In genomic region chr1:21427798-21428480, GRCh38 we compare ENCODE assay signal across 8 cellular contexts. TPM values are rescaled to one million over a fixed set of nuclear protein-coding genes. Genes with fewer than 3 reads are reported as not detected.
DNase-seq lines count a peak whose midpoint lies in the region; ATAC-seq, FAIRE-seq and TF ChIP-seq lines count a peak whose summit lies in the region.
"Not testable (repeated sequence)": the region's sequence is repeated elsewhere in the genome, so short reads cannot be mapped to it uniquely, and the experiment has no call there.

No MANE protein-coding gene starts in this region.

- H4K91ac ChIP-seq in H1 (replicated peaks; ENCODE audit: insufficient read length, low read length): not testable (repeated sequence)

- POLR2A ChIA-PET in SK-N-SH (lab: Yijun Ruan, JAX); H1 (lab: Charles Lee; ENCODE audit: partially characterized antibody): not testable (repeated sequence)

- not testable (repeated sequence) for H3K27ac Mint-ChIP-seq in GM23338; activated naive CD8-positive, alpha-beta T cell; progenitor cell of endocrine pancreas

- not testable (repeated sequence) for TF ChIP-seq RAD21 in SK-N-SH (IDR thresholded peaks at IDR 0.05; ENCODE audit: low read length); H1 (IDR thresholded peaks at IDR 0.05 in 1 of 2, conservative IDR thresholded peaks at IDR 0.05 in 1 of 2; ENCODE audit: low read depth in 2 of 2, low read length in 2 of 2)

- not testable (repeated sequence) for H2AK5ac ChIP-seq in H1 (ENCODE audit: low read depth, low read length)

- H2BK15ac ChIP-seq in H1 (ENCODE audit: low read length): not testable (repeated sequence)

- intact Hi-C loops in mucosa of descending colon (cut with DNase I, micrococcal nuclease): not testable (repeated sequence)

- H3K4me3 ChIP-seq in ACC112 (ENCODE audit: low read depth, low read length) (0 out of 2 replicates have a peak overlapping the region, but pooled peaks have one; percentile 40), GM23338 (peak overlapping the region; percentile 50), SK-N-SH (ENCODE audit: low read depth in 2 of 2, low read length in 1 of 2) (peak overlapping the region in 1 of 2 experiments; percentile 27; a peak in 1 of 4 replicates), H1 (ENCODE audit: extremely low read depth in 1 of 4, insufficient read depth in 2 of 4, low read depth in 3 of 4, low read length in 4 of 4) (peak overlapping the region in 2 of 4 experiments; percentile 7 to 51; a peak in 3 of 8 replicates)
- not testable (repeated sequence) for H3K4me3 ChIP-seq in hepatocyte, mucosa of descending colon

- H3K36me3 ChIP-seq in ACC112 (ENCODE audit: insufficient read depth, low read length); GM23338 (ENCODE audit: insufficient read depth); SK-N-SH (replicated peaks in 1 of 2; ENCODE audit: control insufficient read depth in 1 of 2, insufficient read depth in 2 of 2, low read length in 1 of 2); H1 (ENCODE audit: control insufficient read depth in 2 of 4, insufficient read depth in 4 of 4, low read length in 3 of 4); hepatocyte (replicated peaks; ENCODE audit: insufficient read depth, low read depth); mucosa of descending colon (ENCODE audit: low read depth): not testable (repeated sequence)

- not testable (repeated sequence) for H3K23ac ChIP-seq in H1 (ENCODE audit: insufficient read length)

- H2BK120ac ChIP-seq in H1 (replicated peaks; ENCODE audit: low read depth, low read length): not testable (repeated sequence)

- TF ChIP-seq POLR2A in H1 (IDR thresholded peaks at IDR 0.05; ENCODE audit: control extremely low read depth in 1 of 2, low read depth in 2 of 2, low read length in 2 of 2): not testable (repeated sequence)

- not testable (repeated sequence) for H3F3A ChIP-seq in GM23338 (replicated peaks; ENCODE audit: low read depth); SK-N-SH (replicated peaks; ENCODE audit: insufficient read depth)

- H4K5ac ChIP-seq in H1 (ENCODE audit: insufficient read length, low read depth, low read length): not testable (repeated sequence)

- not testable (repeated sequence) for TF ChIP-seq CTCF in GM23338 (conservative IDR thresholded peaks at IDR 0.05; ENCODE audit: low read depth in 2 of 2); SK-N-SH (IDR thresholded peaks at IDR 0.05); H1 (IDR thresholded peaks at IDR 0.05; ENCODE audit: control extremely low read depth in 1 of 3, insufficient read depth in 1 of 3, low read depth in 1 of 3, low read length in 3 of 3); hepatocyte (IDR thresholded peaks at IDR 0.05; ENCODE audit: poor library complexity); mucosa of descending colon (IDR thresholded peaks at IDR 0.05); progenitor cell of endocrine pancreas (IDR thresholded peaks at IDR 0.05; ENCODE audit: unreplicated experiment)

- H3K4me1 ChIP-seq in ACC112 (ENCODE audit: control insufficient read depth, insufficient read depth, low read length, unreplicated experiment); GM23338 (ENCODE audit: insufficient read depth); SK-N-SH (ENCODE audit: control insufficient read depth in 1 of 2, insufficient read depth in 2 of 2, low read depth in 1 of 2, low read length in 1 of 2); H1 (replicated peaks in 1 of 4; ENCODE audit: control insufficient read depth in 3 of 4, insufficient read depth in 4 of 4, low read length in 3 of 4); hepatocyte (ENCODE audit: insufficient read depth); mucosa of descending colon (ENCODE audit: low read depth): not testable (repeated sequence)

- 64% methylated on average over 12 of the region's 74 CpGs for WGBS in SK-N-SH (ENCODE audit: low lambda C conversion rate)
- WGBS in H1 (ENCODE audit: extremely low coverage in 1 of 2, insufficient coverage in 1 of 2, insufficient read length in 1 of 2, insufficient replicate concordance in 2 of 2, low coverage in 1 of 2, low lambda C conversion rate in 2 of 2, missing lambda C conversion rate in 1 of 2), 2 experiments: 3% methylated on average over 15 of the region's 74 CpGs; no CpG with 5 or more reads in 1 of the 2 experiments
- 1% methylated on average over 12 of the region's 74 CpGs for WGBS in hepatocyte (ENCODE audit: low lambda C conversion rate, missing lambda C conversion rate)

- not testable (repeated sequence) for H3K23me2 ChIP-seq in H1 (ENCODE audit: low read depth, low read length)

- H3K27me3 Mint-ChIP-seq in GM23338 (ENCODE audit: insufficient read depth, low read depth, poor library complexity) (peaks cover 32% of the 10 kb centered on the region), progenitor cell of endocrine pancreas (peaks cover 34% of the 10 kb centered on the region)
- H3K27me3 Mint-ChIP-seq in activated naive CD8-positive, alpha-beta T cell: not testable (repeated sequence)

- not testable (repeated sequence) for H2AFZ ChIP-seq in ACC112 (ENCODE audit: low read length, unreplicated experiment); GM23338; SK-N-SH (ENCODE audit: low read depth); H1 (ENCODE audit: low read length); hepatocyte

- H4K20me1 ChIP-seq in GM23338 (replicated peaks; ENCODE audit: insufficient read depth); SK-N-SH (ENCODE audit: insufficient read depth); H1 (replicated peaks in 1 of 2; ENCODE audit: control insufficient read depth in 1 of 2, insufficient read depth in 2 of 2, low read length in 2 of 2); hepatocyte (ENCODE audit: insufficient read depth, poor library complexity, severe bottlenecking): not testable (repeated sequence)

- CTCF ChIA-PET in SK-N-SH (lab: Yijun Ruan, JAX): not testable (repeated sequence)
- CTCF ChIA-PET in H1 (lab: Charles Lee; ENCODE audit: partially characterized antibody): interaction anchor here (1.5 kb wide), 1 partner anchor 58 kb away, joined by 6 read pairs; no protein-coding TSS in a partner anchor

- H3K36me3 Mint-ChIP-seq in GM23338 (ENCODE audit: low read depth); activated naive CD8-positive, alpha-beta T cell; progenitor cell of endocrine pancreas (ENCODE audit: insufficient read depth): not testable (repeated sequence)

- H3K79me1 ChIP-seq in H1 (ENCODE audit: low read depth, low read length): not testable (repeated sequence)

- TF ChIP-seq EP300 in SK-N-SH (IDR thresholded peaks at IDR 0.05; ENCODE audit: borderline replicate concordance in 1 of 2, low read depth in 1 of 2, low read length in 1 of 2); H1 (IDR thresholded peaks at IDR 0.05; ENCODE audit: borderline replicate concordance in 1 of 2, low read depth in 2 of 2, low read length in 2 of 2): not testable (repeated sequence)

- not testable (repeated sequence) for H3K4ac ChIP-seq in H1 (replicated peaks; ENCODE audit: insufficient read length, low read depth, low read length)

- H2BK12ac ChIP-seq in H1 (ENCODE audit: low read depth, low read length): not testable (repeated sequence)

- H3K18ac ChIP-seq in H1 (ENCODE audit: extremely low read depth, low read length): not testable (repeated sequence)

- H3K27ac ChIP-seq in ACC112 (ENCODE audit: low read depth, low read length); GM23338 (ENCODE audit: low read depth); SK-N-SH (ENCODE audit: low read depth in 2 of 2, low read length in 1 of 2); H1 (ENCODE audit: low read depth, low read length); hepatocyte: not testable (repeated sequence)

- not testable (repeated sequence) for H3K14ac ChIP-seq in H1 (ENCODE audit: insufficient read length)

- not testable (repeated sequence) for H4K8ac ChIP-seq in H1 (ENCODE audit: extremely low read depth, insufficient read depth, low read length)

- peak overlapping the region; percentile 80 for H3K4me2 ChIP-seq in GM23338
- not testable (repeated sequence) for H3K4me2 ChIP-seq in SK-N-SH
- peak overlapping the region; percentile 45 to 67 for H3K4me2 ChIP-seq in H1 (ENCODE audit: insufficient read depth in 1 of 2, low read depth in 2 of 2, low read length in 2 of 2)
- H3K4me2 ChIP-seq in hepatocyte: peak overlapping the region; percentile 68

- not testable (repeated sequence) for H3K9ac ChIP-seq in SK-N-SH; H1 (replicated peaks in 1 of 4; ENCODE audit: extremely low read depth in 1 of 4, low read depth in 3 of 4, low read length in 3 of 4)

- H2BK5ac ChIP-seq in H1 (ENCODE audit: low read depth, low read length): not testable (repeated sequence)

- not testable (repeated sequence) for H3K27me3 ChIP-seq in ACC112 (ENCODE audit: insufficient read depth, low read length); SK-N-SH (ENCODE audit: insufficient read depth); hepatocyte
- peaks cover 16% of the 10 kb centered on the region for H3K27me3 ChIP-seq in GM23338 (ENCODE audit: insufficient read depth)
- H3K27me3 ChIP-seq in H1 (replicated peaks in 1 of 4; ENCODE audit: control insufficient read depth in 3 of 4, extremely low read depth in 1 of 4, insufficient read depth in 3 of 4, low read length in 3 of 4): peaks cover 10 to 17% (median 11%) of the 10 kb centered on the region in 4 experiments; a peak in 6 of 7 replicates

- H3K9me2 ChIP-seq in GM23338 (ENCODE audit: insufficient read depth); SK-N-SH; hepatocyte (replicated peaks; ENCODE audit: insufficient read depth): not testable (repeated sequence)

- not testable (repeated sequence) for H2BK20ac ChIP-seq in H1 (ENCODE audit: low read length)

- ATAC-seq in GM23338: peak; percentile 82
- ATAC-seq in mucosa of descending colon: peak; percentile 20

- H3K9me3 ChIP-seq in SK-N-SH; H1 (ENCODE audit: insufficient read depth in 2 of 2, low read depth in 1 of 2, low read length in 1 of 2); hepatocyte (ENCODE audit: low read depth); mucosa of descending colon: not testable (repeated sequence)

- not testable (repeated sequence) for H3K9me3 Mint-ChIP-seq in GM23338; activated naive CD8-positive, alpha-beta T cell (ENCODE audit: low read depth); progenitor cell of endocrine pancreas (ENCODE audit: low read depth)

- not testable (repeated sequence) for FAIRE-seq in H1 (lab: Jason Lieb, UNC)

- not testable (repeated sequence) for H3K56ac ChIP-seq in H1 (replicated peaks; ENCODE audit: insufficient read length, low read depth, low read length)

- DNase-seq in GM23338 (ENCODE audit: low spot score) (peak; percentile 59), SK-N-SH (peak; percentile 25), H1 (ENCODE audit: low read depth in 1 of 2, low spot score in 2 of 2) (peak in 1 of 2 experiments; percentile 70), hepatocyte (ENCODE audit: low spot score) (peak; percentile 14)
- DNase-seq in mucosa of descending colon; progenitor cell of endocrine pancreas (ENCODE audit: low spot score, unreplicated experiment): not testable (repeated sequence)

- not testable (repeated sequence) for H3K79me2 ChIP-seq in ACC112 (ENCODE audit: control insufficient read depth, insufficient read depth, low read length, unreplicated experiment); GM23338 (replicated peaks; ENCODE audit: insufficient read depth); SK-N-SH (ENCODE audit: insufficient read depth); H1 (ENCODE audit: control insufficient read depth in 1 of 2, insufficient read depth in 2 of 2, low read length in 2 of 2); hepatocyte

- H3K4me3 Mint-ChIP-seq in GM23338: peak overlapping the region; percentile 83
- peak overlapping the region; percentile 54 for H3K4me3 Mint-ChIP-seq in activated naive CD8-positive, alpha-beta T cell
- H3K4me3 Mint-ChIP-seq in progenitor cell of endocrine pancreas (ENCODE audit: low read depth): peak overlapping the region; percentile 73

- H3K4me1 Mint-ChIP-seq in GM23338; activated naive CD8-positive, alpha-beta T cell (ENCODE audit: low read depth); progenitor cell of endocrine pancreas (ENCODE audit: low read depth): not testable (repeated sequence)

RNA-seq across cellular contexts. Expression of gene NBPF3, which starts 12.0 kb away (rescaled TPM):
- 17.9 and 18.1 TPM in 2 replicates for total RNA-seq in GM23338 (2014; rRNA removed; shearing (Covaris generic))
- 2.7 and 3.7 TPM in 2 replicates for polyA plus RNA-seq in GM23338 (2016; fragmentation: Nextera tagmentation; extraction: Ambion mirVana)
- polyA plus RNA-seq in SK-N-SH (2012; rRNA removed): 6.4 and 8.7 TPM in 2 replicates
- polyA plus RNA-seq in SK-N-SH (2012; cell fraction: cytosol; rRNA removed): 5.4 and 6.7 TPM in 2 replicates
- polyA plus RNA-seq in SK-N-SH (2012; cell fraction: nucleus; rRNA removed): 13.0 and 19.0 TPM in 2 replicates
- 4.1 and 4.3 TPM in 2 replicates for total RNA-seq in H1 (2021; fragmentation: NEBNext Ultra II Directional; extraction: Animal tissue kit (Norgen Biotek cat#: 25700))
- 2.7 and 3.8 TPM in 2 replicates for polyA plus RNA-seq in H1 (2011; rRNA removed)
- polyA plus RNA-seq in H1 (2011; cell fraction: cytosol; rRNA removed): 3.8 TPM
- polyA plus RNA-seq in H1 (2011; cell fraction: nucleus; rRNA removed): 9.1 TPM
- 3.6 to 5.6 TPM (median 4.8 TPM) in 4 replicates for polyA plus RNA-seq in H1 (2012, experiment 1 of 2)
- polyA plus RNA-seq in H1 (2012, experiment 2 of 2): 1.5 TPM
- 2.6 TPM for polyA plus RNA-seq in H1 (2013, experiment 1 of 2)
- 2.5 TPM for polyA plus RNA-seq in H1 (2013, experiment 2 of 2)
- polyA minus RNA-seq in H1 (2011; rRNA and poly(A)+ RNA removed): 6.7 and 12.0 TPM in 2 replicates
- 4.3 TPM for polyA minus RNA-seq in H1 (2011; cell fraction: cytosol; rRNA and poly(A)+ RNA removed)
- 7.9 TPM for polyA minus RNA-seq in H1 (2011; cell fraction: nucleus; rRNA and poly(A)+ RNA removed)
- 12.4 and 14.3 TPM in 2 replicates for total RNA-seq in hepatocyte
- polyA plus RNA-seq in hepatocyte: 3.5 and 3.6 TPM in 2 replicates
- 1 to 10 TPM; 3.4 to 7.9 (median 6.4) TPM for total RNA-seq in mucosa of descending colon
- total RNA-seq in progenitor cell of endocrine pancreas: 19.4 and 20.1 TPM in 2 replicates
